Comparison of ENCODE assay signal across 8 cellular contexts in the genomic region with DNA sequence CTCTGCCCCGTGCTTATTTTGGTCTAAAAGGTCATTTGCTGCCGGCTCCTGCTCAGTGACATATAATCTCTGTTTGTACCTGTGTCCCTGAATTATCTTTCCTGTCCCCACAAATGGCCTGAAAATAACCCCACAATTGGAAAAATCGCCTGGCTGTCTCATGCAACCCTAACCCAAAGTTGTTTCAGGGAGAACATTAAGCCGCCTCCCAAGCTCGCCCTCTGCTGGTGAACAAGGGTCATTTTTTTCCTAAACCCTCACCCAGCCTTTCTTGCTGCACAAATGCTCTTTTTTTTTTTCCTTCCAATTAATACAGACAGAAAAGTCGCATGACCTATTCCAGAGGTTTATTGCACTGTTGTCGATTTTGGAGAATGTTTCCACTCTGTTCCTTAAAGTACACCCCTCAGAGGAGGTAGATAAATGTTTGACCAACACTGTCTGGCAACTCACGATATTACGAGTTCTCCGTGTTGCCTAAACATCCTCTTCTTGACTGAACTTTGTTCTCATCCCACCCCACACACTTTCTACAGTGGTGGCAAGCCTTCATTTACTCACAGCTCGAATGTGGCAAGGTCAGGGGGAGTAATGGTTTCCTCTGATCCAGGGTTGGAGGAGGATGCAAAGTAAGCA.
DNase-seq lines count a peak whose midpoint lies in the region; ATAC-seq, FAIRE-seq and TF ChIP-seq lines count a peak whose summit lies in the region.

No MANE protein-coding gene starts in this region.

- ATAC-seq in GM18511 (IDR thresholded peaks at IDR 0.05; ENCODE audit: unreplicated experiment), result no peak

- no peaks in the 10 kb centered on the region for H3K36me3 ChIP-seq in kidney (ENCODE audit: control insufficient read depth in 1 of 2, insufficient read depth in 2 of 2, low read length in 2 of 2)

- no peak for FAIRE-seq in kidney (lab: Jason Lieb, UNC)

- intact Hi-C loops in kidney (cut with DNase I), result loop anchor here (5.0 kb wide), 1 partner anchor 386 kb away; no protein-coding TSS in a partner anchor

- H3K9ac ChIP-seq in kidney (ENCODE audit: low read length in 2 of 2), result no peak overlapping the region

- H3K9me3 ChIP-seq in kidney (ENCODE audit: control insufficient read depth in 1 of 2, low read length in 2 of 2), result no peaks in the 10 kb centered on the region

- H3K4me3 ChIP-seq in cardiac fibroblast (replicated peaks in 1 of 2; ENCODE audit: low read depth in 2 of 2, low read length in 2 of 2) (no peak overlapping the region), kidney (ENCODE audit: low read length in 2 of 2) (peak overlapping the region in 1 of 2 donors; percentile 43)

- peak; percentile 78 for TF ChIP-seq CTCF in GM20000 (IDR thresholded peaks at IDR 0.05; ENCODE audit: extremely low read depth, missing control alignments)
- peak; percentile 86 for TF ChIP-seq CTCF in cardiac fibroblast (IDR thresholded peaks at IDR 0.05; ENCODE audit: low read depth, low read length)
- TF ChIP-seq CTCF in kidney (IDR thresholded peaks at IDR 0.05; ENCODE audit: borderline replicate concordance, extremely low read depth, insufficient read depth), result peak; percentile 76

- no peak overlapping the region for H3K27ac ChIP-seq in kidney (ENCODE audit: low read depth in 2 of 2, low read length in 2 of 2)

- H3K4me1 ChIP-seq in kidney (ENCODE audit: control insufficient read depth in 1 of 2, insufficient read depth in 1 of 2, low read depth in 1 of 2, low read length in 2 of 2), result peaks cover 0 to 2% of the 10 kb centered on the region in 2 donors

- DNase-seq in AML-193 (lab: John Stamatoyannopoulos, UW) (peak; percentile 56 to 57), GM20000 (ENCODE audit: low spot score) (peak; percentile 80), NCI-H1930 (lab: John Stamatoyannopoulos, UW) (peak; percentile 9 to 13), cardiac fibroblast (ENCODE audit: low read depth in 2 of 2) (peak; percentile 87 to 88), kidney (no peak)
- peak; percentile 33 for DNase-seq in activated CD4-positive, CD25-positive, alpha-beta regulatory T cell treated with anti-CD3 and anti-CD28 coated beads, Interleukin-2, amount 50 U/mL, for 16 hours (ENCODE audit: low read depth, low spot score)
- peak; percentile 56 for DNase-seq in stimulated activated CD4-positive, alpha-beta T cell treated with anti-CD3 and anti-CD28 coated beads, Interleukin-1b, Interleukin-23, amount 100 ng/mL, for 48 hours
